In genomic region chr19:50581795-50582660, GRCh38 we compare ENCODE assay signal across 2 cellular contexts. TPM values are rescaled to one million over a fixed set of nuclear protein-coding genes. Genes with fewer than 3 reads are reported as not detected.
"Had no signal": no experiment of that assay in that cellular context is flagged by ENCODE, and none has a peak within 500 bp of the region (broad histone marks: within the 10 kb centered on the region; RNA-seq: fewer than 3 reads in every experiment).

No MANE protein-coding gene starts in this region.

RNA-seq across cellular contexts. Expression of gene LRRC4B, which starts 13.8 kb away (rescaled TPM):
- total RNA-seq: M059J, SJSA1 had no signal

RNA-seq across cellular contexts. Expression of gene SYT3, which starts 57.7 kb away (rescaled TPM):
- total RNA-seq: M059J, SJSA1 had no signal
